In the genomic region with DNA sequence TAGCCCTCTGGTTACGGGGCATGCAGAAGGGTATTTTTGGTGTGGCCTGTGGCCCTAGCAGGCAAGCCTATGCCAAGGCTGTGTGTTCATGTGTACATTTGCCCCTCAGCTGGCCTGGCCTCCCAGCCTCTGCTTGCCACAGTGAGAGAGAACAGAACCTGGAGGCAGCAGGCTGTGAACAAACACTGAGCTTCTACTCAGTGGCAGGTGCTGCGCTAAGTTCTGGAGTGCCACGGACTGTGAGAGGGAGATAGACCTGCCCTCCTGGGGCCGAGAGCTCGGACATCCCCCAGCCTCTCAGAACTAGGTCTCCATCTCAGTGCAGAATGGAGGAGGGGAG, we compare ENCODE assay signal across 1 cellular context.
TF ChIP-seq lines count a peak whose summit lies in the region.

No MANE protein-coding gene starts in this region.

TF ChIP-seq in H1, 55 proteins besides CTCF, POLR2A, EP300 and RAD21:
- TF ChIP-seq ASH2L (IDR thresholded peaks at IDR 0.05; ENCODE audit: low read length): no peak
- no peak for TF ChIP-seq SIRT6 (IDR thresholded peaks at IDR 0.05; ENCODE audit: low read length)
- no peak for TF ChIP-seq GTF2F1 (IDR thresholded peaks at IDR 0.05; ENCODE audit: borderline replicate concordance, low read depth, low read length)
- TF ChIP-seq, protein P1, sequence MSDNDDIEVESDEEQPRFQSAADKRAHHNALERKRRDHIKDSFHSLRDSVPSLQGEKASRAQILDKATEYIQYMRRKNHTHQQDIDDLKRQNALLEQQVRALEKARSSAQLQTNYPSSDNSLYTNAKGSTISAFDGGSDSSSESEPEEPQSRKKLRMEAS (IDR thresholded peaks at IDR 0.05): no peak
- TF ChIP-seq EGR1 (IDR thresholded peaks at IDR 0.05; ENCODE audit: borderline replicate concordance, low read depth, low read length): no peak
- no peak for TF ChIP-seq GABPA (IDR thresholded peaks at IDR 0.05; ENCODE audit: borderline replicate concordance, insufficient read depth, low read length)
- TF ChIP-seq JUN (IDR thresholded peaks at IDR 0.05; ENCODE audit: low read depth, low read length): no peak
- TF ChIP-seq SP2 (IDR thresholded peaks at IDR 0.05; ENCODE audit: low read length): no peak
- TF ChIP-seq CEBPB (IDR thresholded peaks at IDR 0.05; ENCODE audit: low read depth, low read length): no peak
- TF ChIP-seq CBX5 (IDR thresholded peaks at IDR 0.05; ENCODE audit: low read depth, low read length): no peak
TF ChIP-seq in H1: peak in this region for 0.
